In the genomic region with DNA sequence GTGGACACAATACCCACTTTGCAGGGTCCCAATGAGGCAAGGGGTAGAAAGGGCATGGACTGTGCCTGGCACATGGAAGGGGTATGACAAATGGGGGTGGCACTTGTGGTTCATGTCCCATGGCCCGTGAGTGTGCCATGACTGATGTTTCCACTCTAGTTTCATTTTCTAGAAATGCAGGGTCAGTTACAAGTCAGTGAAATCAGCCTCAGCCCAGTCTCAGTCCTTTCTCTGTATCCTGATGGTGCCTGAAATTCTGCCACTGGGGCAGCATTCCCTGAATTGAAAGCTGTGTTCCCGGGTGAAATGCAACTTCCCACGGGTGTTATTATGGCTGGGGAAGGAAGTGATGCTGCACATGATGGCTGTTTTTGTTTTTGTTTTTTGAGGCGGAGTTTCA, we compare ENCODE assay signal across 19 cellular contexts.
DNase-seq lines count a peak whose midpoint lies in the region; FAIRE-seq and TF ChIP-seq lines count a peak whose summit lies in the region.
"Had no signal": no experiment of that assay in that cellular context is flagged by ENCODE, and none has a peak within 500 bp of the region (broad histone marks: within the 10 kb centered on the region; RNA-seq: fewer than 3 reads in every experiment).

No MANE protein-coding gene starts in this region.

- no peak overlapping the region for H3K23ac ChIP-seq in H1 (ENCODE audit: insufficient read length)
- no peak overlapping the region for H3K23ac ChIP-seq in trophoblast cell (ENCODE audit: low read length)

- H2BK12ac ChIP-seq in H1 (ENCODE audit: low read depth, low read length), result no peak overlapping the region
- H2BK12ac ChIP-seq in trophoblast cell (ENCODE audit: low read length), result no peak overlapping the region

- H3K4me3 ChIP-seq in H1 (ENCODE audit: extremely low read depth in 1 of 4, insufficient read depth in 2 of 4, low read depth in 3 of 4, low read length in 4 of 4) (no peak overlapping the region), trophoblast cell (ENCODE audit: low read depth, low read length) (peak overlapping the region; percentile 10), WERI-Rb-1 (ENCODE audit: low read depth, low read length) (no peak overlapping the region)
- H3K4me3 ChIP-seq: A549, BLaER1, GM23338 had no signal

- H2AK5ac ChIP-seq in H1 (ENCODE audit: low read depth, low read length) (0 out of 2 replicates have a peak overlapping the region, but pooled peaks have one; percentile 53), trophoblast cell (ENCODE audit: low read length) (no peak overlapping the region)

- POLR2A ChIA-PET in H1 (lab: Charles Lee; ENCODE audit: partially characterized antibody), result interaction anchor here (1.2 kb wide), 1 partner anchor 20 kb away, joined by 3 read pairs; no protein-coding TSS in a partner anchor

- H3K9ac ChIP-seq in H1 (replicated peaks in 1 of 4; ENCODE audit: extremely low read depth in 1 of 4, low read depth in 3 of 4, low read length in 3 of 4) (no peak overlapping the region), trophoblast cell (ENCODE audit: low read length) (no peak overlapping the region)
- H3K9ac ChIP-seq: BLaER1 had no signal

- no peak overlapping the region for H3K14ac ChIP-seq in H1 (ENCODE audit: insufficient read length)
- H3K14ac ChIP-seq in trophoblast cell (ENCODE audit: low read length), result no peak overlapping the region

- H2BK15ac ChIP-seq in H1 (ENCODE audit: low read length), result no peak overlapping the region

- H3K56ac ChIP-seq in H1 (replicated peaks; ENCODE audit: insufficient read length, low read depth, low read length), result no peak overlapping the region

- in situ Hi-C loops in ACHN (cut with HindIII; ENCODE audit: low pct_ligation_motif_present, low pct_unique_long_range_greater_than_20kb, low sequenced_read_pairs), result no loop called here

- CTCF ChIA-PET in H1 (lab: Charles Lee; ENCODE audit: partially characterized antibody), result interaction anchor here (0.5 to 1.0 kb wide), 3 partner anchors 9 to 158 kb away, joined by 3 read pairs; no protein-coding TSS in a partner anchor

- no peak for TF ChIP-seq POLR2A in H1 (IDR thresholded peaks at IDR 0.05; ENCODE audit: control extremely low read depth in 1 of 2, low read depth in 2 of 2, low read length in 2 of 2)

- no peak overlapping the region for H4K12ac ChIP-seq in trophoblast cell (ENCODE audit: low read depth, low read length)

- H2AFZ ChIP-seq in H1 (ENCODE audit: low read length), result no peak overlapping the region
- no peak overlapping the region for H2AFZ ChIP-seq in trophoblast cell (ENCODE audit: insufficient read depth, low read length, poor library complexity)
- H2AFZ ChIP-seq: GM23338 had no signal

- no peak for FAIRE-seq in H1 (lab: Jason Lieb, UNC)
- FAIRE-seq: A549, GM19239, HepG2 had no signal

- H3K27ac ChIP-seq in H1 (ENCODE audit: low read depth, low read length) (no peak overlapping the region), trophoblast cell (ENCODE audit: low read depth, low read length) (no peak overlapping the region), WERI-Rb-1 (no peak overlapping the region)
- H3K27ac ChIP-seq: 22Rv1, A549, BLaER1 had no signal

- no peaks in the 10 kb centered on the region; a peak in 3 of 7 replicates for H3K27me3 ChIP-seq in H1 (replicated peaks in 1 of 4; ENCODE audit: control insufficient read depth in 3 of 4, extremely low read depth in 1 of 4, insufficient read depth in 3 of 4, low read length in 3 of 4)
- H3K27me3 ChIP-seq in trophoblast cell (ENCODE audit: insufficient read depth, low read length), result no peaks in the 10 kb centered on the region
- no peaks in the 10 kb centered on the region for H3K27me3 ChIP-seq in WERI-Rb-1 (ENCODE audit: insufficient read depth, low read depth, severe bottlenecking)
- H3K27me3 ChIP-seq: BLaER1 had no signal

- no peak overlapping the region for H3K4ac ChIP-seq in H1 (replicated peaks; ENCODE audit: insufficient read length, low read depth, low read length)
- no peak overlapping the region for H3K4ac ChIP-seq in trophoblast cell (ENCODE audit: low read depth, low read length)

- TF ChIP-seq EP300 in H1 (IDR thresholded peaks at IDR 0.05; ENCODE audit: borderline replicate concordance in 1 of 2, low read depth in 2 of 2, low read length in 2 of 2), result no peak

- H3K9me3 ChIP-seq in H1 (ENCODE audit: insufficient read depth in 2 of 2, low read depth in 1 of 2, low read length in 1 of 2) (no peaks in the 10 kb centered on the region), trophoblast cell (ENCODE audit: insufficient read depth, low read depth, low read length) (no peaks in the 10 kb centered on the region), WERI-Rb-1 (ENCODE audit: severe bottlenecking) (peaks cover 2% of the 10 kb centered on the region)
- H3K9me3 ChIP-seq: A549, BLaER1 had no signal

- H4K5ac ChIP-seq in H1 (ENCODE audit: insufficient read length, low read depth, low read length), result no peak overlapping the region

- TF ChIP-seq CTCF in H1 (IDR thresholded peaks at IDR 0.05; ENCODE audit: control extremely low read depth in 1 of 3, insufficient read depth in 1 of 3, low read depth in 1 of 3, low read length in 3 of 3) (no peak), WERI-Rb-1 (IDR thresholded peaks at IDR 0.05; ENCODE audit: low read depth, low read length) (no peak)

- peak; percentile 7 for DNase-seq in EH (ENCODE audit: low read depth)
- peak; percentile 15 for DNase-seq in M059J (ENCODE audit: low read depth)
- DNase-seq in H1 (ENCODE audit: low read depth in 1 of 2, low spot score in 2 of 2), result no peak
- no peak for DNase-seq in trophoblast cell
- no peak for DNase-seq in WERI-Rb-1
- no peak for DNase-seq in occipital lobe (lab: John Stamatoyannopoulos, UW)
- DNase-seq in ACHN, result no peak
- DNase-seq in activated CD4-positive, alpha-beta T cell treated with anti-CD3 and anti-CD28 coated beads, Interleukin-2, amount 50 U/mL, for 4 hours, result no peak
- DNase-seq: CD4-positive, alpha-beta memory T cell; DMS153; DMS79; GF-D8; H9 had no signal

- H3K4me2 ChIP-seq in H1 (ENCODE audit: insufficient read depth in 1 of 2, low read depth in 2 of 2, low read length in 2 of 2) (no peak overlapping the region), trophoblast cell (ENCODE audit: low read length) (no peak overlapping the region)
- H3K4me2 ChIP-seq: A549, BLaER1, GM23338 had no signal

- H2BK5ac ChIP-seq in H1 (ENCODE audit: low read depth, low read length) (no peak overlapping the region), trophoblast cell (ENCODE audit: low read depth, low read length, poor library complexity) (no peak overlapping the region)

- H3K79me2 ChIP-seq in H1 (ENCODE audit: control insufficient read depth in 1 of 2, insufficient read depth in 2 of 2, low read length in 2 of 2), result no peaks in the 10 kb centered on the region
- no peaks in the 10 kb centered on the region for H3K79me2 ChIP-seq in trophoblast cell (ENCODE audit: control insufficient read depth, insufficient read depth, low read length, poor library complexity)

- H2BK20ac ChIP-seq in H1 (ENCODE audit: low read length), result no peak overlapping the region

- H2BK120ac ChIP-seq in H1 (replicated peaks; ENCODE audit: low read depth, low read length), result no peak overlapping the region
- no peak overlapping the region for H2BK120ac ChIP-seq in trophoblast cell (ENCODE audit: insufficient read depth, low read length, poor library complexity)

- TF ChIP-seq RAD21 in H1 (IDR thresholded peaks at IDR 0.05 in 1 of 2, conservative IDR thresholded peaks at IDR 0.05 in 1 of 2; ENCODE audit: low read depth in 2 of 2, low read length in 2 of 2), result no peak

- H3K23me2 ChIP-seq in H1 (ENCODE audit: low read depth, low read length), result peaks cover 14% of the 10 kb centered on the region; the same call in 1 of the 2 replicates

- no peaks in the 10 kb centered on the region for H3K36me3 ChIP-seq in H1 (ENCODE audit: control insufficient read depth in 2 of 4, insufficient read depth in 4 of 4, low read length in 3 of 4)
- H3K36me3 ChIP-seq in trophoblast cell (ENCODE audit: control insufficient read depth in 1 of 2, insufficient read depth in 2 of 2, low read length in 2 of 2), result no peaks in the 10 kb centered on the region
- H3K36me3 ChIP-seq in WERI-Rb-1, result no peaks in the 10 kb centered on the region
- H3K36me3 ChIP-seq: BLaER1 had no signal

- H4K8ac ChIP-seq in H1 (ENCODE audit: extremely low read depth, insufficient read depth, low read length) (no peak overlapping the region), trophoblast cell (ENCODE audit: low read depth, low read length) (no peak overlapping the region)

- H3K18ac ChIP-seq in H1 (ENCODE audit: extremely low read depth, low read length) (no peak overlapping the region), trophoblast cell (ENCODE audit: low read length) (no peak overlapping the region)

- no peaks in the 10 kb centered on the region for H4K20me1 ChIP-seq in H1 (replicated peaks in 1 of 2; ENCODE audit: control insufficient read depth in 1 of 2, insufficient read depth in 2 of 2, low read length in 2 of 2)
- H4K20me1 ChIP-seq: BLaER1 had no signal

- peaks cover 0 to 4% (median 2%) of the 10 kb centered on the region in 4 experiments; a peak in 3 of 7 replicates for H3K4me1 ChIP-seq in H1 (replicated peaks in 1 of 4; ENCODE audit: control insufficient read depth in 3 of 4, insufficient read depth in 4 of 4, low read length in 3 of 4)
- H3K4me1 ChIP-seq in trophoblast cell (ENCODE audit: control insufficient read depth in 1 of 2, insufficient read depth in 2 of 2, low read length in 2 of 2), result peaks cover 0 to 7% of the 10 kb centered on the region in 2 experiments
- H3K4me1 ChIP-seq: A549 had no signal

- H3K79me1 ChIP-seq in H1 (ENCODE audit: low read depth, low read length) (no peaks in the 10 kb centered on the region), trophoblast cell (ENCODE audit: low read length) (no peaks in the 10 kb centered on the region)

- H4K91ac ChIP-seq in H1 (replicated peaks; ENCODE audit: insufficient read length, low read length) (no peak overlapping the region), trophoblast cell (ENCODE audit: low read depth, low read length) (no peak overlapping the region)

- WGBS in H1 (ENCODE audit: extremely low coverage in 1 of 2, insufficient coverage in 1 of 2, insufficient read length in 1 of 2, insufficient replicate concordance in 2 of 2, low coverage in 1 of 2, low lambda C conversion rate in 2 of 2, missing lambda C conversion rate in 1 of 2), 2 experiments, result 87% methylated on average over 4 of the region's 4 CpGs; no CpG with 5 or more reads in 1 of the 2 experiments
- no CpG with 5 or more reads among the region's 4 CpGs for WGBS in trophoblast cell (ENCODE audit: extremely low coverage, insufficient coverage, insufficient read length)

TF ChIP-seq in H1, 55 proteins besides CTCF, POLR2A, EP300 and RAD21:
- TF ChIP-seq, protein P1, sequence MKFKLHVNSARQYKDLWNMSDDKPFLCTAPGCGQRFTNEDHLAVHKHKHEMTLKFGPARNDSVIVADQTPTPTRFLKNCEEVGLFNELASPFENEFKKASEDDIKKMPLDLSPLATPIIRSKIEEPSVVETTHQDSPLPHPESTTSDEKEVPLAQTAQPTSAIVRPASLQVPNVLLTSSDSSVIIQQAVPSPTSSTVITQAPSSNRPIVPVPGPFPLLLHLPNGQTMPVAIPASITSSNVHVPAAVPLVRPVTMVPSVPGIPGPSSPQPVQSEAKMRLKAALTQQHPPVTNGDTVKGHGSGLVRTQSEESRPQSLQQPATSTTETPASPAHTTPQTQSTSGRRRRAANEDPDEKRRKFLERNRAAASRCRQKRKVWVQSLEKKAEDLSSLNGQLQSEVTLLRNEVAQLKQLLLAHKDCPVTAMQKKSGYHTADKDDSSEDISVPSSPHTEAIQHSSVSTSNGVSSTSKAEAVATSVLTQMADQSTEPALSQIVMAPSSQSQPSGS (IDR thresholded peaks at IDR 0.05; ENCODE audit: low read length), result no peak

Comparison
In these comparisons a context has a peak if more than half of its experiments do, and no peak if none do; other contexts are left out.
1. DNase-seq: peak in EH (single experiment) and M059J (single experiment); none in H1 (0 of 2), trophoblast cell (0 of 2), WERI-Rb-1 (single experiment), occipital lobe (single experiment), ACHN (single experiment) and activated CD4-positive, alpha-beta T cell treated with anti-CD3 and anti-CD28 coated beads, Interleukin-2, amount 50 U/mL, for 4 hours (0 of 2).